17 cellular contexts compared by ENCODE assay signal in the genomic region with DNA sequence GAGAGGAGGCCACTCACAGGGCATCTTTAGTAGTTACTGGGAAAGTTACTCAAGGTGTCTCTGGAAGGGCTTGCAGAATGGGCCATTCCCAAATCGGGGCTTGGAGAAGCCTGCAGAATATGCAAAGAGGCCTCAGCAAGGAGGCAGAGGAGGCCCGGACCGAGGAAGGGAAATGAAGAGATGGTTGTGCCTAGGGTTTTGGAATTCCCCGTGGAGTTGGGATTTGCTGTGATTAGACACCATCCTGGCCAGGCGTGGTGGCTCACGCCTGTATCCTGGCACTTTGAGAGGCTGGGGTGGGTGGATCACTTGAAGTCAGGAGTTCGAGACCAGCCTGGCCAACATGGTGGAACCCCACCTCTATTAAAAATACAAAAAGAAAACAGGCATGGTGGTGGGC.
DNase-seq lines count a peak whose midpoint lies in the region; ATAC-seq and TF ChIP-seq lines count a peak whose summit lies in the region.
"Had no signal": no experiment of that assay in that cellular context is flagged by ENCODE, and none has a peak within 500 bp of the region (broad histone marks: within the 10 kb centered on the region; RNA-seq: fewer than 3 reads in every experiment).

No MANE protein-coding gene starts in this region.

- POLR2A ChIA-PET in activated naive CD8-positive, alpha-beta T cell treated with anti-CD3 and anti-CD28 coated beads, Interleukin-2, amount 10 ng/mL, durations not matched to agents 7 days and 5 days (lab: Charles Lee), result no interaction called here

- H3K27me3 Mint-ChIP-seq in activated naive CD8-positive, alpha-beta T cell treated with anti-CD3 and anti-CD28 coated beads, Interleukin-2, amount 10 ng/mL, durations not matched to agents 7 days and 5 days, result no peaks in the 10 kb centered on the region
- no peaks in the 10 kb centered on the region for H3K27me3 Mint-ChIP-seq in activated naive CD8-positive, alpha-beta T cell treated with anti-CD3 and anti-CD28 coated beads for 36 hours
- H3K27me3 Mint-ChIP-seq in chondrocyte (ENCODE audit: low read depth), result peaks cover 37% of the 10 kb centered on the region
- peaks cover 18% of the 10 kb centered on the region for H3K27me3 Mint-ChIP-seq in GM23338 (ENCODE audit: insufficient read depth, low read depth, poor library complexity)

- H2AFZ ChIP-seq in GM23338, result no peak overlapping the region

- H3K36me3 Mint-ChIP-seq in activated naive CD8-positive, alpha-beta T cell treated with anti-CD3 and anti-CD28 coated beads, Interleukin-2, amount 10 ng/mL, durations not matched to agents 7 days and 5 days, result no peaks in the 10 kb centered on the region
- no peaks in the 10 kb centered on the region for H3K36me3 Mint-ChIP-seq in activated naive CD8-positive, alpha-beta T cell treated with anti-CD3 and anti-CD28 coated beads for 36 hours
- no peaks in the 10 kb centered on the region for H3K36me3 Mint-ChIP-seq in chondrocyte (ENCODE audit: low read depth)
- H3K36me3 Mint-ChIP-seq in GM23338 (ENCODE audit: low read depth), result no peaks in the 10 kb centered on the region
- H3K36me3 Mint-ChIP-seq: CD8-positive, alpha-beta T cell had no signal

- ATAC-seq in activated naive CD8-positive, alpha-beta T cell treated with anti-CD3 and anti-CD28 coated beads, Interleukin-2, amount 10 ng/mL, durations not matched to agents 7 days and 5 days (ENCODE audit: low read depth), result no peak
- no peak for ATAC-seq in GM23338
- ATAC-seq: CD8-positive, alpha-beta T cell; HCT116 had no signal

- H3K27ac ChIP-seq in sigmoid colon, result no peak overlapping the region
- no peak overlapping the region for H3K27ac ChIP-seq in GM23338 (ENCODE audit: low read depth)
- H3K27ac ChIP-seq: BLaER1 had no signal

- H3K4me1 ChIP-seq in sigmoid colon (peaks cover 0 to 10% (median 5%) of the 10 kb centered on the region in 4 donors), GM23338 (ENCODE audit: insufficient read depth) (no peaks in the 10 kb centered on the region)

- peaks cover 12% of the 10 kb centered on the region for H3K4me1 Mint-ChIP-seq in activated naive CD8-positive, alpha-beta T cell treated with anti-CD3 and anti-CD28 coated beads, Interleukin-2, amount 10 ng/mL, durations not matched to agents 7 days and 5 days
- H3K4me1 Mint-ChIP-seq in activated naive CD8-positive, alpha-beta T cell treated with anti-CD3 and anti-CD28 coated beads for 36 hours, result peaks cover 7% of the 10 kb centered on the region
- H3K4me1 Mint-ChIP-seq in chondrocyte (ENCODE audit: low read depth) (no peaks in the 10 kb centered on the region), GM23338 (peaks cover 33% of the 10 kb centered on the region)

- H3K27me3 ChIP-seq in sigmoid colon, result no peaks in the 10 kb centered on the region
- no peaks in the 10 kb centered on the region for H3K27me3 ChIP-seq in GM23338 (ENCODE audit: insufficient read depth)
- H3K27me3 ChIP-seq: BLaER1 had no signal

- no peak overlapping the region for H3K27ac Mint-ChIP-seq in activated naive CD8-positive, alpha-beta T cell treated with anti-CD3 and anti-CD28 coated beads, Interleukin-2, amount 10 ng/mL, durations not matched to agents 7 days and 5 days
- H3K27ac Mint-ChIP-seq in activated naive CD8-positive, alpha-beta T cell treated with anti-CD3 and anti-CD28 coated beads for 36 hours, result no peak overlapping the region
- H3K27ac Mint-ChIP-seq in chondrocyte (ENCODE audit: unreplicated experiment) (no peak overlapping the region), GM23338 (no peak overlapping the region)
- H3K27ac Mint-ChIP-seq: CD8-positive, alpha-beta T cell; HFFc6 had no signal

- H3K9me2 ChIP-seq in GM23338 (ENCODE audit: insufficient read depth), result no peaks in the 10 kb centered on the region

- peak; percentile 4 for DNase-seq in activated naive CD8-positive, alpha-beta T cell treated with anti-CD3 and anti-CD28 coated beads, Interleukin-2, amount 10 ng/mL, durations not matched to agents 7 days and 5 days
- no peak for DNase-seq in activated naive CD8-positive, alpha-beta T cell treated with anti-CD3 and anti-CD28 coated beads for 36 hours
- peak; percentile 24 for DNase-seq in chondrocyte (ENCODE audit: low spot score)
- peak; percentile 15 for DNase-seq in sigmoid colon
- DNase-seq in HT-29 (ENCODE audit: low spot score), result no peak
- no peak for DNase-seq in central memory CD4-positive, alpha-beta T cell
- no peak for DNase-seq in GM23338 (ENCODE audit: low spot score)
- DNase-seq: 8988T; Calu3; CD8-positive, alpha-beta T cell; DMS79 treated with DMSO at 0.1 percent for 48 hours; GF-D8; GOT3; H7; HFFc6 had no signal

- H3K4me3 ChIP-seq in sigmoid colon (no peak overlapping the region), GM23338 (no peak overlapping the region)
- H3K4me3 ChIP-seq: BLaER1 had no signal

- WGBS in sigmoid colon, 2 donors, result 87 to 92% methylated on average over 7 of the region's 7 CpGs

- intact Hi-C loops in sigmoid colon (cut with DNase I), result no loop called here

- H3K79me2 ChIP-seq in GM23338 (replicated peaks; ENCODE audit: insufficient read depth), result no peaks in the 10 kb centered on the region

- TF ChIP-seq CTCF in chondrocyte (IDR thresholded peaks at IDR 0.05) (no peak), sigmoid colon (IDR thresholded peaks at IDR 0.05) (no peak), GM23338 (conservative IDR thresholded peaks at IDR 0.05; ENCODE audit: low read depth in 2 of 2) (no peak)

- H3F3A ChIP-seq in GM23338 (replicated peaks; ENCODE audit: low read depth), result no peaks in the 10 kb centered on the region

- H3K36me3 ChIP-seq in sigmoid colon, result no peaks in the 10 kb centered on the region
- no peaks in the 10 kb centered on the region for H3K36me3 ChIP-seq in GM23338 (ENCODE audit: insufficient read depth)
- H3K36me3 ChIP-seq: BLaER1 had no signal

- H3K9me3 Mint-ChIP-seq in activated naive CD8-positive, alpha-beta T cell treated with anti-CD3 and anti-CD28 coated beads, Interleukin-2, amount 10 ng/mL, durations not matched to agents 7 days and 5 days, result no peaks in the 10 kb centered on the region
- H3K9me3 Mint-ChIP-seq in activated naive CD8-positive, alpha-beta T cell treated with anti-CD3 and anti-CD28 coated beads for 36 hours, result no peaks in the 10 kb centered on the region
- H3K9me3 Mint-ChIP-seq in chondrocyte (ENCODE audit: low read depth) (no peaks in the 10 kb centered on the region), GM23338 (no peaks in the 10 kb centered on the region)
- H3K9me3 Mint-ChIP-seq: CD8-positive, alpha-beta T cell; HFFc6 had no signal

- TF ChIP-seq POLR2A in sigmoid colon (IDR thresholded peaks at IDR 0.05), result no peak

- H3K4me2 ChIP-seq in GM23338, result no peak overlapping the region
- H3K4me2 ChIP-seq: BLaER1 had no signal

- no peak for TF ChIP-seq EP300 in sigmoid colon (IDR thresholded peaks at IDR 0.05)

- H4K20me1 ChIP-seq in GM23338 (replicated peaks; ENCODE audit: insufficient read depth), result no peaks in the 10 kb centered on the region
- H4K20me1 ChIP-seq: BLaER1 had no signal

- no peak overlapping the region for H3K4me3 Mint-ChIP-seq in activated naive CD8-positive, alpha-beta T cell treated with anti-CD3 and anti-CD28 coated beads, Interleukin-2, amount 10 ng/mL, durations not matched to agents 7 days and 5 days
- H3K4me3 Mint-ChIP-seq in activated naive CD8-positive, alpha-beta T cell treated with anti-CD3 and anti-CD28 coated beads for 36 hours, result no peak overlapping the region
- H3K4me3 Mint-ChIP-seq in chondrocyte (ENCODE audit: unreplicated experiment) (no peak overlapping the region), GM23338 (no peak overlapping the region)
- H3K4me3 Mint-ChIP-seq: CD8-positive, alpha-beta T cell; HFFc6 had no signal

- H3K9me3 ChIP-seq in sigmoid colon, result no peaks in the 10 kb centered on the region
- H3K9me3 ChIP-seq: BLaER1 had no signal

TF ChIP-seq in GM23338, 12 proteins besides CTCF, POLR2A, EP300 and RAD21:
- TF ChIP-seq NANOG (IDR thresholded peaks at IDR 0.05; ENCODE audit: borderline replicate concordance) (no peak), EZH2phosphoT487 (IDR thresholded peaks at IDR 0.05; ENCODE audit: unreplicated experiment) (no peak), ZNF114 (CRISPR knock-in tag; IDR thresholded peaks at IDR 0.05) (no peak), ZNF331 (CRISPR knock-in tag; IDR thresholded peaks at IDR 0.05; ENCODE audit: low read depth) (no peak), CREB1 (CRISPR knock-in tag; IDR thresholded peaks at IDR 0.05; ENCODE audit: low read depth) (no peak), POLR2AphosphoS5 (IDR thresholded peaks at IDR 0.05; ENCODE audit: low read depth) (no peak), JUNB (IDR thresholded peaks at IDR 0.05; ENCODE audit: unreplicated experiment) (no peak)
- TF ChIP-seq, protein P1, sequence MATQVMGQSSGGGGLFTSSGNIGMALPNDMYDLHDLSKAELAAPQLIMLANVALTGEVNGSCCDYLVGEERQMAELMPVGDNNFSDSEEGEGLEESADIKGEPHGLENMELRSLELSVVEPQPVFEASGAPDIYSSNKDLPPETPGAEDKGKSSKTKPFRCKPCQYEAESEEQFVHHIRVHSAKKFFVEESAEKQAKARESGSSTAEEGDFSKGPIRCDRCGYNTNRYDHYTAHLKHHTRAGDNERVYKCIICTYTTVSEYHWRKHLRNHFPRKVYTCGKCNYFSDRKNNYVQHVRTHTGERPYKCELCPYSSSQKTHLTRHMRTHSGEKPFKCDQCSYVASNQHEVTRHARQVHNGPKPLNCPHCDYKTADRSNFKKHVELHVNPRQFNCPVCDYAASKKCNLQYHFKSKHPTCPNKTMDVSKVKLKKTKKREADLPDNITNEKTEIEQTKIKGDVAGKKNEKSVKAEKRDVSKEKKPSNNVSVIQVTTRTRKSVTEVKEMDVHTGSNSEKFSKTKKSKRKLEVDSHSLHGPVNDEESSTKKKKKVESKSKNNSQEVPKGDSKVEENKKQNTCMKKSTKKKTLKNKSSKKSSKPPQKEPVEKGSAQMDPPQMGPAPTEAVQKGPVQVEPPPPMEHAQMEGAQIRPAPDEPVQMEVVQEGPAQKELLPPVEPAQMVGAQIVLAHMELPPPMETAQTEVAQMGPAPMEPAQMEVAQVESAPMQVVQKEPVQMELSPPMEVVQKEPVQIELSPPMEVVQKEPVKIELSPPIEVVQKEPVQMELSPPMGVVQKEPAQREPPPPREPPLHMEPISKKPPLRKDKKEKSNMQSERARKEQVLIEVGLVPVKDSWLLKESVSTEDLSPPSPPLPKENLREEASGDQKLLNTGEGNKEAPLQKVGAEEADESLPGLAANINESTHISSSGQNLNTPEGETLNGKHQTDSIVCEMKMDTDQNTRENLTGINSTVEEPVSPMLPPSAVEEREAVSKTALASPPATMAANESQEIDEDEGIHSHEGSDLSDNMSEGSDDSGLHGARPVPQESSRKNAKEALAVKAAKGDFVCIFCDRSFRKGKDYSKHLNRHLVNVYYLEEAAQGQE (IDR thresholded peaks at IDR 0.05; ENCODE audit: unreplicated experiment), result no peak

Comparison
In these comparisons a context has a peak if more than half of its experiments do, and no peak if none do; other contexts are left out.
1. DNase-seq: peak in activated naive CD8-positive, alpha-beta T cell treated with anti-CD3 and anti-CD28 coated beads, Interleukin-2, amount 10 ng/mL, durations not matched to agents 7 days and 5 days (single experiment), chondrocyte (single experiment) and sigmoid colon (single experiment); none in activated naive CD8-positive, alpha-beta T cell treated with anti-CD3 and anti-CD28 coated beads for 36 hours (single experiment), HT-29 (single experiment), central memory CD4-positive, alpha-beta T cell (single experiment) and GM23338 (single experiment).